ENCODE assay signal across 1 cellular context in genomic region chr1:209356909-209357498, GRCh38.
TF ChIP-seq lines count a peak whose summit lies in the region.

No MANE protein-coding gene starts in this region.

TF ChIP-seq in GM23338, 12 proteins besides CTCF, POLR2A, EP300 and RAD21:
- TF ChIP-seq REST (IDR thresholded peaks at IDR 0.05; ENCODE audit: unreplicated experiment) (no peak), ZNF462 (CRISPR knock-in tag; IDR thresholded peaks at IDR 0.05) (peak; percentile 83), ZNF114 (CRISPR knock-in tag; IDR thresholded peaks at IDR 0.05) (no peak)
